ENCODE assay signal across 20 cellular contexts in genomic region chr4:120671538-120671937, GRCh38.
"Had no signal": no experiment of that assay in that cellular context is flagged by ENCODE, and none has a peak within 500 bp of the region (broad histone marks: within the 10 kb centered on the region; RNA-seq: fewer than 3 reads in every experiment).

No MANE protein-coding gene starts in this region.

- H3K4me1 ChIP-seq: foreskin keratinocyte, gastroesophageal sphincter, lower lobe of right lung, pancreas, right lobe of liver, tibial nerve, upper lobe of left lung had no signal

- H3K36me3 ChIP-seq: heart left ventricle, lower lobe of right lung, pancreas, right lobe of liver, thoracic aorta, upper lobe of left lung had no signal

- H3K4me3 ChIP-seq: gastroesophageal sphincter, heart left ventricle, hepatocyte, lower lobe of right lung, pancreas, right lobe of liver, thoracic aorta, tibial nerve, upper lobe of left lung had no signal

- ATAC-seq: effector memory CD8-positive, alpha-beta T cell; foreskin keratinocyte; gastroesophageal sphincter; heart left ventricle; left ventricle myocardium superior; lower lobe of right lung; natural killer cell; pancreas; right lobe of liver; stimulated activated naive B cell treated with anti-CD40 and anti-IgM and Interleukin-4, amounts not matched to agents 10 μg/mL and 1 μg/mL and 100 μg/mL, for 72 hours had no signal

- H3K9me3 ChIP-seq: pancreas, right lobe of liver had no signal

- H3K4me1 Mint-ChIP-seq: natural killer cell; stimulated activated naive B cell treated with anti-CD40 and anti-IgM and Interleukin-4, amounts not matched to agents 10 μg/mL and 1 μg/mL and 100 μg/mL, for 72 hours had no signal

- DNase-seq: cortex of kidney; effector memory CD8-positive, alpha-beta T cell; foreskin keratinocyte; heart left ventricle; left ventricle myocardium superior; lower lobe of right lung; natural killer cell; occipital lobe; pancreas; right lobe of liver; small intestine; stimulated activated CD4-positive, alpha-beta T cell treated with anti-CD3 and anti-CD28 coated beads, Interleukin-15, amount 100 ng/mL, for 24 hours; stimulated activated CD4-positive, alpha-beta T cell treated with anti-CD3 and anti-CD28 coated beads, Interleukin-2, amount 100 ng/mL, for 48 hours; stimulated activated naive B cell treated with anti-CD40 and anti-IgM and Interleukin-4, amounts not matched to agents 10 μg/mL and 1 μg/mL and 100 μg/mL, for 72 hours; upper lobe of left lung had no signal

- H3K27ac ChIP-seq: foreskin keratinocyte, gastroesophageal sphincter, heart left ventricle, hepatocyte, lower lobe of right lung, pancreas, right lobe of liver, thoracic aorta, tibial nerve, upper lobe of left lung had no signal

- H3K4me3 Mint-ChIP-seq: effector memory CD8-positive, alpha-beta T cell; natural killer cell; stimulated activated naive B cell treated with anti-CD40 and anti-IgM and Interleukin-4, amounts not matched to agents 10 μg/mL and 1 μg/mL and 100 μg/mL, for 72 hours; stimulated activated naive CD8-positive, alpha-beta T cell treated with anti-CD3 and anti-CD28 coated beads, Interleukin-15, Interleukin-2, amounts not matched to agents 100 ng/mL and 50 ng/mL, for 24 hours had no signal

- H3K27me3 Mint-ChIP-seq: stimulated activated naive B cell treated with anti-CD40 and anti-IgM and Interleukin-4, amounts not matched to agents 10 μg/mL and 1 μg/mL and 100 μg/mL, for 72 hours had no signal

- H3K27me3 ChIP-seq: foreskin keratinocyte, gastroesophageal sphincter, heart left ventricle, hepatocyte, pancreas, right lobe of liver, tibial nerve, upper lobe of left lung had no signal

- H3K36me3 Mint-ChIP-seq: stimulated activated naive B cell treated with anti-CD40 and anti-IgM and Interleukin-4, amounts not matched to agents 10 μg/mL and 1 μg/mL and 100 μg/mL, for 72 hours had no signal

- H3K27ac Mint-ChIP-seq: effector memory CD8-positive, alpha-beta T cell; natural killer cell; stimulated activated naive B cell treated with anti-CD40 and anti-IgM and Interleukin-4, amounts not matched to agents 10 μg/mL and 1 μg/mL and 100 μg/mL, for 72 hours; stimulated activated naive CD8-positive, alpha-beta T cell treated with anti-CD3 and anti-CD28 coated beads, Interleukin-15, Interleukin-2, amounts not matched to agents 100 ng/mL and 50 ng/mL, for 24 hours had no signal
